In the genomic region with DNA sequence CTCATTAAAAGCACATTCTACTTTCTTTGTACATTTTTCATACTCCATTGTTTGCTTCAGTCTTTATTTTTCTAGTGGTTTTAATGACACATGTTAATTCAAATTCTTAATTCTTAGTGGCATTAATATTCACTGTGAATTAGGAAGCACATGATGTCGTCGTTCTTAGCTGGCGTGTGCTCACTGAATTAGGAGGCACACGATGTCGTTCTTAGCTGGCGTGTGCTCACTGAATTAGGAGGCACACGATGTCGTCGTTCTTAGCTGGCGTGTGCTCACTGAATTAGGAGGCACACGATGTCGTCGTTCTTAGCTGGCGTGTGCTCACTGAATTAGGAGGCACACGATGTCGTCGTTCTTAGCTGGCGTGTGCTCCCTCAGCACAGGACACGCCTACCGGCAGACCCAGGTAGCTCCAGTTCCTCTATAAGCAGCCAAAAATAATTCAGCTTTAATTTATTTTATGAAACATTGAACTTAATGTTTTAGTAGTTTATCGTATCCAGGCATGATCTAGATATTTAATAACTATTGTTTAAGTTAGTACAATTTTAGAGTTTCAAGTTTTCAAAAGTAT, we compare ENCODE assay signal across 4 cellular contexts. TPM values are rescaled to one million over a fixed set of nuclear protein-coding genes. Genes with fewer than 3 reads are reported as not detected.
"Had no signal": no experiment of that assay in that cellular context is flagged by ENCODE, and none has a peak within 500 bp of the region (broad histone marks: within the 10 kb centered on the region; RNA-seq: fewer than 3 reads in every experiment).

No MANE protein-coding gene starts in this region.

RNA-seq across cellular contexts. Expression of gene VIPR2, which starts 17.5 kb away (rescaled TPM):
- total RNA-seq: activated B cell treated with CpG ODN at 0.5 μM for 24 hours; activated CD4-positive, alpha-beta T cell treated with anti-CD3 and anti-CD28 coated beads, Interleukin-2, amount 10 ng/mL, durations not matched to agents 7 days and 5 days; activated CD8-positive, alpha-beta T cell treated with anti-CD3 and anti-CD28 coated beads, Interleukin-2, amount 10 ng/mL, durations not matched to agents 7 days and 5 days; T-helper 17 cell had no signal
